8 cellular contexts compared by ENCODE assay signal in genomic region chr2:8408560-8409460, GRCh38.
DNase-seq lines count a peak whose midpoint lies in the region; ATAC-seq and TF ChIP-seq lines count a peak whose summit lies in the region.

No MANE protein-coding gene starts in this region.

- peaks cover 28% of the 10 kb centered on the region for H3K4me1 ChIP-seq in left ventricle myocardium inferior

- peaks cover 47% of the 10 kb centered on the region for H3K27me3 Mint-ChIP-seq in stimulated activated memory B cell treated with anti-CD40 and anti-IgM and Interleukin-4, amounts not matched to agents 10 μg/mL and 1 μg/mL and 100 μg/mL, for 72 hours

- H3K4me1 Mint-ChIP-seq in stimulated activated memory B cell treated with anti-CD40 and anti-IgM and Interleukin-4, amounts not matched to agents 10 μg/mL and 1 μg/mL and 100 μg/mL, for 72 hours: peaks cover 20% of the 10 kb centered on the region

- ATAC-seq in Right ventricle myocardium inferior (no peak), HG03457 (IDR thresholded peaks at IDR 0.05; ENCODE audit: unreplicated experiment) (peak; percentile 85)
- peak; percentile 90 for ATAC-seq in stimulated activated memory B cell treated with anti-CD40 and anti-IgM and Interleukin-4, amounts not matched to agents 10 μg/mL and 1 μg/mL and 100 μg/mL, for 72 hours

- DNase-seq in left ventricle myocardium inferior (no peak), Right ventricle myocardium inferior (ENCODE audit: missing footprints) (no peak), cardiac septum (ENCODE audit: low spot score) (no peak), dorsolateral prefrontal cortex (no peak), ACHN (no peak)
- peak; percentile 63 for DNase-seq in activated T-helper 9 cell treated with anti-CD3 and anti-CD28 coated beads, Interleukin-2, amount 50 U/mL, for 16 hours (ENCODE audit: low read depth)

- no peak overlapping the region for H3K4me3 ChIP-seq in left ventricle myocardium inferior
- no peak overlapping the region for H3K4me3 ChIP-seq in dorsolateral prefrontal cortex

- no peaks in the 10 kb centered on the region for H3K27me3 ChIP-seq in left ventricle myocardium inferior (ENCODE audit: low read depth)
- H3K27me3 ChIP-seq in dorsolateral prefrontal cortex: peaks cover 0 to 2% (median 0%) of the 10 kb centered on the region in 45 donors

- in situ Hi-C loops in ACHN (cut with HindIII; ENCODE audit: low pct_ligation_motif_present, low pct_unique_long_range_greater_than_20kb, low sequenced_read_pairs): no loop called here

- peak overlapping the region; percentile 88 for H3K27ac Mint-ChIP-seq in stimulated activated memory B cell treated with anti-CD40 and anti-IgM and Interleukin-4, amounts not matched to agents 10 μg/mL and 1 μg/mL and 100 μg/mL, for 72 hours

- H3K9me3 Mint-ChIP-seq in stimulated activated memory B cell treated with anti-CD40 and anti-IgM and Interleukin-4, amounts not matched to agents 10 μg/mL and 1 μg/mL and 100 μg/mL, for 72 hours: no peaks in the 10 kb centered on the region

- H3K36me3 ChIP-seq in left ventricle myocardium inferior: no peaks in the 10 kb centered on the region

- peak overlapping the region; percentile 35 for H3K27ac ChIP-seq in left ventricle myocardium inferior (replicated peaks)
- H3K27ac ChIP-seq in dorsolateral prefrontal cortex: peak overlapping the region in 2 of 59 donors; percentile 36 to 48

- H3K9me3 ChIP-seq in left ventricle myocardium inferior (replicated peaks): no peaks in the 10 kb centered on the region

- peak overlapping the region; percentile 34 for H3K4me3 Mint-ChIP-seq in stimulated activated memory B cell treated with anti-CD40 and anti-IgM and Interleukin-4, amounts not matched to agents 10 μg/mL and 1 μg/mL and 100 μg/mL, for 72 hours

- intact Hi-C loops in left ventricle myocardium inferior (cut with micrococcal nuclease): no loop called here
- intact Hi-C loops in Right ventricle myocardium inferior (cut with DNase I): no loop called here
- intact Hi-C loops in cardiac septum (cut with DNase I): no loop called here
- intact Hi-C loops in dorsolateral prefrontal cortex (cut with DNase I): no loop called here

- no peaks in the 10 kb centered on the region for H3K36me3 Mint-ChIP-seq in stimulated activated memory B cell treated with anti-CD40 and anti-IgM and Interleukin-4, amounts not matched to agents 10 μg/mL and 1 μg/mL and 100 μg/mL, for 72 hours

- TF ChIP-seq CTCF in left ventricle myocardium inferior (IDR thresholded peaks at IDR 0.05; ENCODE audit: borderline replicate concordance) (no peak), dorsolateral prefrontal cortex (IDR thresholded peaks at IDR 0.05 in 54 of 56, conservative IDR thresholded peaks at IDR 0.05 in 2 of 56; ENCODE audit: low read depth in 1 of 56, partially characterized antibody in 56 of 56) (no peak)
